ENCODE assay signal across 8 cellular contexts in the genomic region with DNA sequence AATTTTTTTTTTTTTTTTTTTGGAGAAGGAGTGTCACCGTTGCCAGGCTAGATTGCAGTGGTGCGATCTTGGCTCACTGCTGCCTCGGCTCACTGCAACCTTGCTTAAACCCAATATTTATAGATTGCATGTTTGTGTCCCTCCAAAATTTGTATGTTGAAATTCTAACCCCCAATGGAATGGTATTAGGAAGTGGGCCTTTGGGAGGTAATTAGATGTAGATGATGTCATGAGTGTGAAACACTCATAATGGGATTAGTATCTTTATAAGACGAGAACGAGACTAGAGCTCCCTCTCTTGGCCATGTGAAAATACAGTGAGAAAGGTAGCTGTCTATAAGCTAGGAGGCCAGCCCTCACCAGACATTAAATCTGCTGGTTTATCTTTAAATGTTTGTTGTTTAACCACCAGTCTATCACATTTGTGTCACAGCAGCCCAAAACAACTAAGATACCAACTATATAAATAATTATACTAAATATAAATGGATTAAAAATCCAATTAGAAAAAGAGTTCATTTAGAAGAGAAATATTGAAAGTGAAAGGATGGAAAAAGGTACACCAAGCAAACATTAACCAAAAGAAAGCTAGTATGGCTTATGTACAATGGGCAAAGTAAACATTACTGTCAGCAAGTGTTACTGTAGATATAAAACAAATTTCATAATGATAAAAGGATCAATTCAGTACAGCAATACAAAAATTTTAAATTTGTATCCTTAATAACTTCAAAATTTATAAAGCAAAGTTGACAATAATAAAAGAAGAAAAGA.
DNase-seq lines count a peak whose midpoint lies in the region; ATAC-seq and TF ChIP-seq lines count a peak whose summit lies in the region.

No MANE protein-coding gene starts in this region.

- TF ChIP-seq CTCF in fibroblast of pulmonary artery (IDR thresholded peaks at IDR 0.05; ENCODE audit: low read length, missing control alignments): peak; percentile 35

- ATAC-seq in GM19023 (IDR thresholded peaks at IDR 0.05; ENCODE audit: unreplicated experiment) (peak; percentile 98), HG03045 (IDR thresholded peaks at IDR 0.05; ENCODE audit: unreplicated experiment) (peak; percentile 99)

- H3K4me3 ChIP-seq in fibroblast of pulmonary artery (replicated peaks; ENCODE audit: low read depth, low read length): no peak overlapping the region

- DNase-seq in DMS153 treated with DMSO at 0.1 percent for 48 hours (lab: John Stamatoyannopoulos, UW; ENCODE audit: unreplicated experiment): peak; percentile 26
- peak; percentile 30 for DNase-seq in NCI-H774 (lab: John Stamatoyannopoulos, UW)
- peak; percentile 43 for DNase-seq in fibroblast of pulmonary artery (ENCODE audit: low read depth)
- no peak for DNase-seq in OCI-M2 (lab: John Stamatoyannopoulos, UW; ENCODE audit: unreplicated experiment)
- no peak for DNase-seq in activated gamma-delta T cell treated with Interleukin-2 at 50 U/mL for 16 hours
- DNase-seq in iPS-NIHi7 (ENCODE audit: extremely low spot score): no peak

Comparison
In these comparisons a context has a peak if more than half of its experiments do, and no peak if none do; other contexts are left out.
1. DNase-seq: peak in DMS153 treated with DMSO at 0.1 percent for 48 hours (single experiment), NCI-H774 (single experiment) and fibroblast of pulmonary artery (single experiment); none in OCI-M2 (single experiment), activated gamma-delta T cell treated with Interleukin-2 at 50 U/mL for 16 hours (single experiment) and iPS-NIHi7 (single experiment).